In the genomic region with DNA sequence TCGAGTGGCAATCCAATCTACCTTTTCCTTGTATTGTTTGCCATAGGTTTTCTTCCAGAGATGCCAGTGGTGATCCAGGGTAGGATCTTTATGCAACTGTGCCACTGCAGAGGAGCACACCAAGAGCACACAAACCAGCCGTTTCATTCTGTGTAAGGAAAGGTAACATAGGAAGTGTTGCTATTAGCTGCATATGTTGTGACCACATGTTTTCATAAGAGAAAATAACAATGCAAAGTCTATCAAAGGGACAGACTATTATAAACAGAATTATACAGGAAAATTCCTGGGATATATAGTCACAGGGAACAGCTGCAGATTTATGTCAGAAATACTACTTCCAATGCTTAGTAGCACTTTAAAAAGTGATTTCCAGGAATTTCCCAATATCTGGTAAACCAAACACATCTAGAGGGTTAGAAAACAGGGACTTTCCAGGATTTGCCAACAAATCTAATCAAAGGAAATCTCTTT, we compare ENCODE assay signal across 8 cellular contexts. TPM values are rescaled to one million over a fixed set of nuclear protein-coding genes. Genes with fewer than 3 reads are reported as not detected.
A peak's percentile ranks its signal among the peaks of the same experiment; 100 is the strongest.
DNase-seq lines count a peak whose midpoint lies in the region; ATAC-seq, FAIRE-seq and TF ChIP-seq lines count a peak whose summit lies in the region.

No MANE protein-coding gene starts in this region.

- TF ChIP-seq CTCF in A549 (IDR thresholded peaks at IDR 0.05) (no peak), HepG2 (CRISPR knock-in tag; IDR thresholded peaks at IDR 0.05) (no peak)

- FAIRE-seq in A549 (lab: Jason Lieb, UNC) (no peak), HepG2 (lab: Jason Lieb, UNC) (no peak)

- TF ChIP-seq RAD21 in A549 (conservative IDR thresholded peaks at IDR 0.05 in 1 of 2, IDR thresholded peaks at IDR 0.05 in 1 of 2) (no peak), HepG2 (CRISPR knock-in tag; IDR thresholded peaks at IDR 0.05) (no peak)

- no peak for TF ChIP-seq POLR2A in A549 (IDR thresholded peaks at IDR 0.05; ENCODE audit: low read length)
- no peak for TF ChIP-seq POLR2A in HepG2 (IDR thresholded peaks at IDR 0.05; ENCODE audit: insufficient read depth in 1 of 2, low read depth in 2 of 2, low read length in 2 of 2)

- no peak for TF ChIP-seq EP300 in A549 (IDR thresholded peaks at IDR 0.05)
- no peak for TF ChIP-seq EP300 in HepG2 (IDR thresholded peaks at IDR 0.05; ENCODE audit: low read depth in 2 of 2, low read length in 2 of 2)
- TF ChIP-seq EP300 in HepG2 (CRISPR knock-in tag; IDR thresholded peaks at IDR 0.05; ENCODE audit: borderline replicate concordance): no peak

- H3K9me3 ChIP-seq in A549 (peaks cover 5% of the 10 kb centered on the region; the same call in 1 of the 3 replicates), HepG2 (ENCODE audit: low read length) (peaks cover 6% of the 10 kb centered on the region; the same call in 1 of the 2 replicates)

- CTCF ChIA-PET in A549 (lab: Yijun Ruan, JAX): interaction anchor here (0.6 to 2.0 kb wide), 5 partner anchors 15 to 632 kb away, joined by 3 to 8 read pairs (median 3); no protein-coding TSS in a partner anchor
- CTCF ChIA-PET in HepG2 (lab: Yijun Ruan, JAX; ENCODE audit: low intra/inter-chr PET ratio, low total read pairs): no interaction called here

- H3K79me2 ChIP-seq in HepG2 (ENCODE audit: insufficient read depth, low read length): no peaks in the 10 kb centered on the region

- peak overlapping the region; percentile 93 for H3K4me2 ChIP-seq in A549
- H3K4me2 ChIP-seq in HepG2 (ENCODE audit: low read depth, low read length): peak overlapping the region; percentile 57

- H2AFZ ChIP-seq in HepG2 (ENCODE audit: low read length): peak overlapping the region; percentile 93

- H3K36me3 Mint-ChIP-seq in activated naive CD4-positive, alpha-beta T cell treated with anti-CD3 and anti-CD28 coated beads, Interleukin-2, amount 50 U/mL, for 72 hours: peaks cover 8 to 21% of the 10 kb centered on the region in 2 donors

- peak overlapping the region; percentile 71 to 79 for H3K27ac ChIP-seq in A549
- no peak overlapping the region for H3K27ac ChIP-seq in HepG2 (ENCODE audit: extremely low read length, insufficient read depth, low read length)

- H3K9me3 Mint-ChIP-seq in activated naive CD4-positive, alpha-beta T cell treated with anti-CD3 and anti-CD28 coated beads, Interleukin-2, amount 50 U/mL, for 72 hours: no peaks in the 10 kb centered on the region

- DNase-seq in A549 (ENCODE audit: low read depth in 1 of 2, low spot score in 1 of 2): peak; percentile 10 to 50
- DNase-seq in activated naive CD4-positive, alpha-beta T cell treated with anti-CD3 and anti-CD28 coated beads, Interleukin-2, amount 50 U/mL, for 72 hours (ENCODE audit: low spot score in 2 of 2): no peak
- DNase-seq in HepG2 (ENCODE audit: low spot score): peak; percentile 1
- DNase-seq in SKM-1 treated with dmso at 0.1 percent for 144 hours (lab: John Stamatoyannopoulos, UW; ENCODE audit: unreplicated experiment): no peak
- DNase-seq in SHP77 (lab: John Stamatoyannopoulos, UW): no peak

- WGBS in A549 (ENCODE audit: missing lambda C conversion rate): 13% methylated on average over 2 of the region's 2 CpGs
- 14% methylated on average over 2 of the region's 2 CpGs for whole genome bisulfite sequencing in HepG2 (ENCODE audit: low lambda C conversion rate)

- peaks cover 20% of the 10 kb centered on the region for H3K4me1 ChIP-seq in A549
- H3K4me1 ChIP-seq in HepG2 (ENCODE audit: insufficient read depth, low read length): peaks cover 25% of the 10 kb centered on the region

- H3K9ac ChIP-seq in HepG2 (ENCODE audit: insufficient read depth, low read depth, low read length): no peak overlapping the region

- in situ Hi-C loops in HepG2 (cut with HindIII; ENCODE audit: extremely low pct_ligation_motif_present, low pct_unique_long_range_greater_than_20kb): no loop called here

- no peaks in the 10 kb centered on the region for H4K20me1 ChIP-seq in HepG2 (ENCODE audit: insufficient read depth, low read length)

- H3K4me3 ChIP-seq in A549 (peak overlapping the region; percentile 33; the same call in 2 of the 3 replicates), HepG2 (replicated peaks in 1 of 3; ENCODE audit: insufficient read depth in 1 of 3, low read depth in 2 of 3, low read length in 3 of 3) (no peak overlapping the region)

- peak overlapping the region; percentile 41 to 97 for H3K27ac Mint-ChIP-seq in activated naive CD4-positive, alpha-beta T cell treated with anti-CD3 and anti-CD28 coated beads, Interleukin-2, amount 50 U/mL, for 72 hours

- H3K36me3 ChIP-seq in HepG2 (replicated peaks in 1 of 2; ENCODE audit: control insufficient read depth in 1 of 2, insufficient read depth in 2 of 2, low read length in 2 of 2): no peaks in the 10 kb centered on the region

- intact Hi-C loops in HepG2 (cut with micrococcal nuclease; ENCODE audit: unreplicated experiment): loop anchor here (10.0 kb wide), 1 partner anchor 50 kb away; no protein-coding TSS in a partner anchor

- POLR2A ChIA-PET in A549 (lab: Yijun Ruan, JAX): no interaction called here
- POLR2A ChIA-PET in HepG2 (lab: Yijun Ruan, JAX): no interaction called here

- no TSS peak for BruUV-seq in HepG2 (replicated peaks; lab: Mats Ljungman, UMichigan)

- ATAC-seq in A549 (peak; percentile 56 to 83), GM21737 (IDR thresholded peaks at IDR 0.05; ENCODE audit: unreplicated experiment) (peak; percentile 42), HepG2 (no peak), HG02571 (IDR thresholded peaks at IDR 0.05; ENCODE audit: unreplicated experiment) (no peak), GM21576 (IDR thresholded peaks at IDR 0.05; ENCODE audit: unreplicated experiment) (no peak)
- no peak for ATAC-seq in activated naive CD4-positive, alpha-beta T cell treated with anti-CD3 and anti-CD28 coated beads, Interleukin-2, amount 50 U/mL, for 72 hours

- no peaks in the 10 kb centered on the region; a peak in 1 of 5 replicates for H3K27me3 ChIP-seq in HepG2 (ENCODE audit: control insufficient read depth in 1 of 2, insufficient read depth in 2 of 2, low read length in 2 of 2)

RNA-seq across cellular contexts. Expression of a gene that starts 0.9 kb away (rescaled TPM):
- polyA plus RNA-seq in A549 (2011; rRNA removed) (29.6 and 33.9 TPM in 2 replicates), A549 (2017; fragmentation: RNase III; extraction: RNeasy Plus Mini Kit Qiagen cat#74134 plus additional on column Dnase treatment) (9.4 to 11.5 TPM (median 10.7 TPM) in 3 replicates), HepG2 (2011; rRNA removed) (0.33 and 0.59 TPM in 2 replicates)
- 3.9 TPM in 2 replicates for polyA plus RNA-seq in A549 (2012; cell fraction: cytosol; rRNA removed)
- polyA plus RNA-seq in A549 (2012; cell fraction: nucleus; rRNA removed): 1.3 and 1.4 TPM in 2 replicates
- 8.7 and 12.0 TPM in 2 replicates for polyA minus RNA-seq in A549 (2011; rRNA and poly(A)+ RNA removed)
- total RNA-seq in activated naive CD4-positive, alpha-beta T cell treated with anti-CD3 and anti-CD28 coated beads, Interleukin-2, amount 50 U/mL, for 72 hours: 10 to 100 TPM; 53.4 to 88.4 TPM
- total RNA-seq in HepG2 (2016; rRNA removed; fragmentation: Illumina TruSeq; extraction: Trizol): 1.0 and 1.3 TPM in 2 replicates
- 0.71 TPM in 1 of 2 replicates, not detected in the other for total RNA-seq in HepG2 (2016; cell fraction: cytosol; rRNA removed; fragmentation: Illumina TruSeq; extraction: Trizol; ENCODE audit: low read depth)
- 0.40 and 1.4 TPM in 2 replicates for total RNA-seq in HepG2 (2016; cell fraction: insoluble cytoplasmic fraction; rRNA removed; fragmentation: Illumina TruSeq; extraction: Trizol)
- 0.24 and 0.31 TPM in 2 replicates for total RNA-seq in HepG2 (2016; cell fraction: membrane; rRNA removed; fragmentation: Illumina TruSeq; extraction: Trizol)
- 2.0 and 2.3 TPM in 2 replicates for total RNA-seq in HepG2 (2016; cell fraction: nucleus; rRNA removed; fragmentation: Illumina TruSeq; extraction: Trizol)
- polyA plus RNA-seq in HepG2 (2011; cell fraction: cytosol; rRNA removed): 0.28 and 1.2 TPM in 2 replicates
- 0.23 and 0.31 TPM in 2 replicates for polyA plus RNA-seq in HepG2 (2011; cell fraction: nucleus; rRNA removed)
- polyA plus RNA-seq in HepG2 (2012): 1.1 and 1.5 TPM in 2 replicates
- 0.10 and 0.24 TPM in 2 replicates for polyA plus RNA-seq in HepG2 (2016; cell fraction: cytosol; fragmentation: Illumina TruSeq; extraction: Trizol; ENCODE audit: low read depth)
- polyA plus RNA-seq in HepG2 (2016; cell fraction: insoluble cytoplasmic fraction; fragmentation: Illumina TruSeq; extraction: Trizol; ENCODE audit: low read depth): 0.42 and 0.67 TPM in 2 replicates
- polyA plus RNA-seq in HepG2 (2016; cell fraction: membrane; fragmentation: Illumina TruSeq; extraction: Trizol; ENCODE audit: low read depth): 0.13 and 0.36 TPM in 2 replicates
- polyA plus RNA-seq in HepG2 (2016; cell fraction: nucleus; fragmentation: Illumina TruSeq; extraction: Trizol; ENCODE audit: insufficient read depth, low read depth): 1.5 and 1.7 TPM in 2 replicates
- 0.44 TPM in 1 of 2 replicates, not detected in the other for polyA minus RNA-seq in HepG2 (2011; rRNA and poly(A)+ RNA removed; ENCODE audit: low replicate concordance)
- polyA minus RNA-seq in HepG2 (2011; cell fraction: cytosol; rRNA and poly(A)+ RNA removed): 0.99 TPM in 1 of 2 replicates, not detected in the other
- polyA minus RNA-seq in HepG2 (2011; cell fraction: nucleus; rRNA and poly(A)+ RNA removed): 0.25 and 0.77 TPM in 2 replicates

RNA-seq across cellular contexts. Expression of a gene that starts 43.4 kb away (rescaled TPM):
- polyA plus RNA-seq in A549 (2011; rRNA removed) (5.0 and 6.7 TPM in 2 replicates), A549 (2017; fragmentation: RNase III; extraction: RNeasy Plus Mini Kit Qiagen cat#74134 plus additional on column Dnase treatment) (2.4 to 2.5 TPM (median 2.4 TPM) in 3 replicates), HepG2 (2011; rRNA removed) (6.2 and 6.3 TPM in 2 replicates)
- 1.6 and 1.8 TPM in 2 replicates for polyA plus RNA-seq in A549 (2012; cell fraction: cytosol; rRNA removed)
- 7.3 and 13.3 TPM in 2 replicates for polyA plus RNA-seq in A549 (2012; cell fraction: nucleus; rRNA removed)
- 0.95 and 1.8 TPM in 2 replicates for polyA minus RNA-seq in A549 (2011; rRNA and poly(A)+ RNA removed)
- total RNA-seq in activated naive CD4-positive, alpha-beta T cell treated with anti-CD3 and anti-CD28 coated beads, Interleukin-2, amount 50 U/mL, for 72 hours: 1 to 10 TPM; 3.1 to 3.3 TPM
- 0.62 and 1.4 TPM in 2 replicates for total RNA-seq in HepG2 (2016; rRNA removed; fragmentation: Illumina TruSeq; extraction: Trizol)
- 0.18 and 0.20 TPM in 2 replicates for total RNA-seq in HepG2 (2016; cell fraction: cytosol; rRNA removed; fragmentation: Illumina TruSeq; extraction: Trizol; ENCODE audit: low read depth)
- total RNA-seq in HepG2 (2016; cell fraction: insoluble cytoplasmic fraction; rRNA removed; fragmentation: Illumina TruSeq; extraction: Trizol): 0.13 and 1.1 TPM in 2 replicates
- 0.17 and 0.34 TPM in 2 replicates for total RNA-seq in HepG2 (2016; cell fraction: membrane; rRNA removed; fragmentation: Illumina TruSeq; extraction: Trizol)
- total RNA-seq in HepG2 (2016; cell fraction: nucleus; rRNA removed; fragmentation: Illumina TruSeq; extraction: Trizol): 2.4 and 2.9 TPM in 2 replicates
- polyA plus RNA-seq in HepG2 (2011; cell fraction: cytosol; rRNA removed): 0.95 and 1.6 TPM in 2 replicates
- 20.4 and 28.6 TPM in 2 replicates for polyA plus RNA-seq in HepG2 (2011; cell fraction: nucleus; rRNA removed)
- polyA plus RNA-seq in HepG2 (2012): 3.1 and 4.4 TPM in 2 replicates
- 0.06 TPM in 1 of 2 replicates, not detected in the other for polyA plus RNA-seq in HepG2 (2016; cell fraction: cytosol; fragmentation: Illumina TruSeq; extraction: Trizol; ENCODE audit: low read depth)
- 0.39 and 0.47 TPM in 2 replicates for polyA plus RNA-seq in HepG2 (2016; cell fraction: insoluble cytoplasmic fraction; fragmentation: Illumina TruSeq; extraction: Trizol; ENCODE audit: low read depth)
- 0.14 and 0.43 TPM in 2 replicates for polyA plus RNA-seq in HepG2 (2016; cell fraction: membrane; fragmentation: Illumina TruSeq; extraction: Trizol; ENCODE audit: low read depth)
- 9.0 and 9.3 TPM in 2 replicates for polyA plus RNA-seq in HepG2 (2016; cell fraction: nucleus; fragmentation: Illumina TruSeq; extraction: Trizol; ENCODE audit: insufficient read depth, low read depth)
- 1.4 and 3.5 TPM in 2 replicates for polyA minus RNA-seq in HepG2 (2011; rRNA and poly(A)+ RNA removed; ENCODE audit: low replicate concordance)
- not detected in 2 replicates for polyA minus RNA-seq in HepG2 (2011; cell fraction: cytosol; rRNA and poly(A)+ RNA removed)
- 5.7 and 7.7 TPM in 2 replicates for polyA minus RNA-seq in HepG2 (2011; cell fraction: nucleus; rRNA and poly(A)+ RNA removed)

RNA-seq across cellular contexts. Expression of a gene that starts 44.0 kb away (rescaled TPM):
- polyA plus RNA-seq in A549 (2011; rRNA removed) (20.6 and 30.6 TPM in 2 replicates), A549 (2017; fragmentation: RNase III; extraction: RNeasy Plus Mini Kit Qiagen cat#74134 plus additional on column Dnase treatment) (8.9 to 13.6 TPM (median 11.6 TPM) in 3 replicates), HepG2 (2011; rRNA removed) (not detected in 2 replicates)
- polyA plus RNA-seq in A549 (2012; cell fraction: cytosol; rRNA removed): 2.7 and 3.5 TPM in 2 replicates
- polyA plus RNA-seq in A549 (2012; cell fraction: nucleus; rRNA removed): 2.1 and 3.9 TPM in 2 replicates
- polyA minus RNA-seq in A549 (2011; rRNA and poly(A)+ RNA removed): 5.1 and 5.2 TPM in 2 replicates
- total RNA-seq in activated naive CD4-positive, alpha-beta T cell treated with anti-CD3 and anti-CD28 coated beads, Interleukin-2, amount 50 U/mL, for 72 hours: under 1 TPM in 1 of 2 donors, not detected in 1; 0.32 TPM
- total RNA-seq in HepG2 (2016; rRNA removed; fragmentation: Illumina TruSeq; extraction: Trizol): not detected in 2 replicates
- not detected in 2 replicates for total RNA-seq in HepG2 (2016; cell fraction: cytosol; rRNA removed; fragmentation: Illumina TruSeq; extraction: Trizol; ENCODE audit: low read depth)
- total RNA-seq in HepG2 (2016; cell fraction: insoluble cytoplasmic fraction; rRNA removed; fragmentation: Illumina TruSeq; extraction: Trizol): not detected in 2 replicates
- not detected in 2 replicates for total RNA-seq in HepG2 (2016; cell fraction: membrane; rRNA removed; fragmentation: Illumina TruSeq; extraction: Trizol)
- total RNA-seq in HepG2 (2016; cell fraction: nucleus; rRNA removed; fragmentation: Illumina TruSeq; extraction: Trizol): not detected in 2 replicates
- not detected in 2 replicates for polyA plus RNA-seq in HepG2 (2011; cell fraction: cytosol; rRNA removed)
- not detected in 2 replicates for polyA plus RNA-seq in HepG2 (2011; cell fraction: nucleus; rRNA removed)
- not detected in 2 replicates for polyA plus RNA-seq in HepG2 (2012)
- not detected in 2 replicates for polyA plus RNA-seq in HepG2 (2016; cell fraction: cytosol; fragmentation: Illumina TruSeq; extraction: Trizol; ENCODE audit: low read depth)
- polyA plus RNA-seq in HepG2 (2016; cell fraction: insoluble cytoplasmic fraction; fragmentation: Illumina TruSeq; extraction: Trizol; ENCODE audit: low read depth): not detected in 2 replicates
- polyA plus RNA-seq in HepG2 (2016; cell fraction: membrane; fragmentation: Illumina TruSeq; extraction: Trizol; ENCODE audit: low read depth): not detected in 2 replicates
- polyA plus RNA-seq in HepG2 (2016; cell fraction: nucleus; fragmentation: Illumina TruSeq; extraction: Trizol; ENCODE audit: insufficient read depth, low read depth): not detected in 2 replicates
- 1.1 TPM in 1 of 2 replicates, not detected in the other for polyA minus RNA-seq in HepG2 (2011; rRNA and poly(A)+ RNA removed; ENCODE audit: low replicate concordance)
- not detected in 2 replicates for polyA minus RNA-seq in HepG2 (2011; cell fraction: cytosol; rRNA and poly(A)+ RNA removed)
- polyA minus RNA-seq in HepG2 (2011; cell fraction: nucleus; rRNA and poly(A)+ RNA removed): not detected in 2 replicates

Comparison
In these comparisons a context has a peak if more than half of its experiments do, and no peak if none do; other contexts are left out.
1. ATAC-seq: peak in A549 (2 of 2) and GM21737 (single experiment); none in activated naive CD4-positive, alpha-beta T cell treated with anti-CD3 and anti-CD28 coated beads, Interleukin-2, amount 50 U/mL, for 72 hours (0 of 2), HepG2 (single experiment), HG02571 (single experiment) and GM21576 (single experiment).
2. DNase-seq: peak in A549 (2 of 2) and HepG2 (single experiment); none in activated naive CD4-positive, alpha-beta T cell treated with anti-CD3 and anti-CD28 coated beads, Interleukin-2, amount 50 U/mL, for 72 hours (0 of 2), SKM-1 treated with dmso at 0.1 percent for 144 hours (single experiment) and SHP77 (0 of 2).
3. RNA of a gene that starts 0.9 kb away (total RNA-seq): 53.4 to 88.4 TPM in activated naive CD4-positive, alpha-beta T cell treated with anti-CD3 and anti-CD28 coated beads, Interleukin-2, amount 50 U/mL, for 72 hours; 0.24 to 2.3 TPM in HepG2; every median in the first group is over 10 times any median in the second.